12 cellular contexts compared by ENCODE assay signal in genomic region chr1:171488190-171488929, GRCh38. TPM values are rescaled to one million over a fixed set of nuclear protein-coding genes. Genes with fewer than 3 reads are reported as not detected.
DNase-seq lines count a peak whose midpoint lies in the region; FAIRE-seq and TF ChIP-seq lines count a peak whose summit lies in the region.
"Had no signal": no experiment of that assay in that cellular context is flagged by ENCODE, and none has a peak within 500 bp of the region (broad histone marks: within the 10 kb centered on the region; RNA-seq: fewer than 3 reads in every experiment).

No MANE protein-coding gene starts in this region.

- no peaks in the 10 kb centered on the region for H3K9me2 ChIP-seq in MM.1S (replicated peaks; ENCODE audit: insufficient read depth, low read length)

- no peak for TF ChIP-seq CTCF in D721Med (IDR thresholded peaks at IDR 0.05; ENCODE audit: insufficient read depth, missing control alignments)
- no peak for TF ChIP-seq CTCF in MM.1S (IDR thresholded peaks at IDR 0.05; ENCODE audit: low read length)
- TF ChIP-seq CTCF in breast epithelium (IDR thresholded peaks at IDR 0.05): no peak
- TF ChIP-seq CTCF in neural progenitor cell (IDR thresholded peaks at IDR 0.05): no peak

- H3K36me3 ChIP-seq in MM.1S (replicated peaks; ENCODE audit: insufficient read depth, low read length) (peaks cover 11% of the 10 kb centered on the region), breast epithelium (no peaks in the 10 kb centered on the region), neural progenitor cell (peaks cover 8% of the 10 kb centered on the region)

- intact Hi-C loops in breast epithelium (cut with DNase I; ENCODE audit: low total_unique reads): no loop called here

- peaks cover 26% of the 10 kb centered on the region for H3K36me3 Mint-ChIP-seq in neural progenitor cell

- H4K20me1 ChIP-seq in MM.1S (ENCODE audit: insufficient read depth, low read length) (peaks cover 66% of the 10 kb centered on the region), neural progenitor cell (ENCODE audit: low read depth) (peaks cover 76% of the 10 kb centered on the region)

- H3K4me2 ChIP-seq in MM.1S (ENCODE audit: low read depth, low read length): peak overlapping the region; percentile 80
- H3K4me2 ChIP-seq in neural progenitor cell: peak overlapping the region; percentile 96

- H3K4me1 Mint-ChIP-seq in neural progenitor cell: peaks cover 28% of the 10 kb centered on the region

- H3K27ac Mint-ChIP-seq in neural progenitor cell: no peak overlapping the region

- peak overlapping the region; percentile 63 for H3K4me3 Mint-ChIP-seq in neural progenitor cell

- H3K9me3 ChIP-seq in MM.1S (replicated peaks; ENCODE audit: insufficient read depth, low read length) (no peaks in the 10 kb centered on the region), breast epithelium (no peaks in the 10 kb centered on the region), neural progenitor cell (ENCODE audit: low read depth) (no peaks in the 10 kb centered on the region)

- H3K27ac ChIP-seq in MM.1S (ENCODE audit: low read length) (no peak overlapping the region), breast epithelium (peak overlapping the region; percentile 20 to 46), neural progenitor cell (no peak overlapping the region)

- no peaks in the 10 kb centered on the region for H3K9me3 Mint-ChIP-seq in neural progenitor cell

- H3K27me3 Mint-ChIP-seq in neural progenitor cell (ENCODE audit: insufficient read depth, low read depth): peaks cover 5% of the 10 kb centered on the region

- peaks cover 24% of the 10 kb centered on the region for H3F3A ChIP-seq in MM.1S (ENCODE audit: insufficient read depth, low read length)
- peaks cover 11% of the 10 kb centered on the region for H3F3A ChIP-seq in neural progenitor cell (ENCODE audit: low read depth)

- FAIRE-seq in D721Med (lab: Jason Lieb, UNC): peak; percentile 86

- H3K79me2 ChIP-seq in MM.1S (ENCODE audit: low read length) (peaks cover 83% of the 10 kb centered on the region), neural progenitor cell (ENCODE audit: low read depth) (peaks cover 80% of the 10 kb centered on the region)

- no peak overlapping the region for H3K9ac ChIP-seq in MM.1S (ENCODE audit: low read length)
- no peak overlapping the region for H3K9ac ChIP-seq in neural progenitor cell

- TF ChIP-seq POLR2A in breast epithelium (IDR thresholded peaks at IDR 0.05): no peak

- DNase-seq in D721Med (ENCODE audit: insufficient read length, low spot score) (no peak), MM.1S (no peak), breast epithelium (ENCODE audit: low spot score in 2 of 2) (no peak), neural progenitor cell (ENCODE audit: low spot score) (no peak), NCI-H2171 treated with DMSO at 0.1 percent for 48 hours (lab: John Stamatoyannopoulos, UW) (no peak), EL (no peak), NCI-H69 (lab: John Stamatoyannopoulos, UW) (no peak)
- DNase-seq in NK-92 treated with Interleukin-12 subunit alpha and Interleukin-12 subunit beta, amount 100 ng/mL, for 24 hours (lab: John Stamatoyannopoulos, UW): no peak
- DNase-seq: aorta; KBM-7; NCI-H510A; stimulated activated naive CD4-positive, alpha-beta T cell had no signal

- no peaks in the 10 kb centered on the region for H3K27me3 ChIP-seq in MM.1S (replicated peaks; ENCODE audit: insufficient read depth, low read length)
- no peaks in the 10 kb centered on the region for H3K27me3 ChIP-seq in breast epithelium
- no peaks in the 10 kb centered on the region for H3K27me3 ChIP-seq in neural progenitor cell

- H2AFZ ChIP-seq in MM.1S (ENCODE audit: low read length) (no peak overlapping the region), neural progenitor cell (replicated peaks) (no peak overlapping the region)

- no peak overlapping the region; the same call in 1 of the 2 replicates for H3K4me3 ChIP-seq in MM.1S (ENCODE audit: low read length)
- peak overlapping the region in 2 of 3 donors; percentile 12 to 96 for H3K4me3 ChIP-seq in breast epithelium
- no peak overlapping the region for H3K4me3 ChIP-seq in neural progenitor cell

- H3K4me1 ChIP-seq in MM.1S (ENCODE audit: low read length) (peaks cover 16% of the 10 kb centered on the region), breast epithelium (peaks cover 0 to 4% of the 10 kb centered on the region in 2 donors), neural progenitor cell (peaks cover 17% of the 10 kb centered on the region)

RNA-seq across cellular contexts. Expression of gene PRRC2C, which starts 3.0 kb away (rescaled TPM):
- total RNA-seq in breast epithelium (100 to 1,000 TPM in 1 of 3 donors, 10 to 100 TPM in 2; 91.1 to 126 (median 96.0) TPM), neural progenitor cell (ENCODE audit: low replicate concordance) (89.9 and 90.9 TPM in 2 replicates)

Comparison
In these comparisons a context has a peak if more than half of its experiments do, and no peak if none do; other contexts are left out.
1. H3K27ac ChIP-seq: peak in breast epithelium (2 of 2); none in MM.1S (single experiment) and neural progenitor cell (single experiment).
2. H3K4me3 ChIP-seq: peak in breast epithelium (2 of 3); none in MM.1S (single experiment) and neural progenitor cell (single experiment).